27 cellular contexts compared by ENCODE assay signal in the genomic region with DNA sequence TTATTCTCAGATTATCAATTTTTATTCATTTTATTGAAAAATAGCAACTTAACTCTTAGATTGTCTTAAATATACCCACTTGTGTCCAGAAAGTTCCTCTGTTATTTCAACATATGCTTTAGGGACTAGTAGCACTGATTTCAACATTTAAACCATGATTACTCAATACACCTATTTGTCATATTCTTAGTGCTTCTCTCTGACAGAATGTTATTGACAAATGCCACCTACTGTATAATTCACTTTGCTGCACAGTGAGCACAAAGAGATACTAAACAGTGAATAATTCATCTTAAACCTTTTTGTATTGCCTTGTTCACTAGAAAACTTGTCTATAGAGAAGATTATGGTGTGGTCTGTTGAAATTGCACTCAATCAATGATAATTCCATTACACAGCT.
A peak's percentile ranks its signal among the peaks of the same experiment; 100 is the strongest.
DNase-seq lines count a peak whose midpoint lies in the region; ATAC-seq and TF ChIP-seq lines count a peak whose summit lies in the region.
"Had no signal": no experiment of that assay in that cellular context is flagged by ENCODE, and none has a peak within 500 bp of the region (broad histone marks: within the 10 kb centered on the region; RNA-seq: fewer than 3 reads in every experiment).

No MANE protein-coding gene starts in this region.

- TF ChIP-seq POLR2A in tibial nerve (IDR thresholded peaks at IDR 0.05) = no peak

- no peaks in the 10 kb centered on the region for H4K20me1 ChIP-seq in neural cell (ENCODE audit: insufficient read depth)
- H4K20me1 ChIP-seq: BLaER1 treated with 17β-estradiol and CSF1 and Interleukin-3, amounts not matched to agents 10 nM and 100 nM had no signal

- peak; percentile 56 for TF ChIP-seq RAD21 in neural cell (conservative IDR thresholded peaks at IDR 0.05)

- no peak overlapping the region for H3K9ac ChIP-seq in neural cell (ENCODE audit: low read length)
- H3K9ac ChIP-seq: BLaER1 treated with 17β-estradiol and CSF1 and Interleukin-3, amounts not matched to agents 10 nM and 100 nM had no signal

- H2AFZ ChIP-seq in neural cell (ENCODE audit: low read depth, low read length) = no peak overlapping the region

- H3K79me2 ChIP-seq in neural cell (replicated peaks; ENCODE audit: insufficient read depth, low read length) = no peaks in the 10 kb centered on the region

- H3K9me2 ChIP-seq in neural cell (ENCODE audit: insufficient read depth, low read length) = no peaks in the 10 kb centered on the region

- no peak for ATAC-seq in HG03108 (IDR thresholded peaks at IDR 0.05; ENCODE audit: unreplicated experiment)
- ATAC-seq: left lung had no signal

- peak overlapping the region; percentile 17 for H3K4me2 ChIP-seq in neural cell (ENCODE audit: low read length)
- H3K4me2 ChIP-seq: smooth muscle cell had no signal

- no peaks in the 10 kb centered on the region for H3K4me1 ChIP-seq in tibial nerve
- H3K4me1 ChIP-seq: Caco-2, transverse colon had no signal

- H3K27ac ChIP-seq in HL-60 (replicated peaks) (no peak overlapping the region), neural cell (ENCODE audit: low read length) (peak overlapping the region; percentile 2), tibial nerve (no peak overlapping the region)
- H3K27ac ChIP-seq: BLaER1 treated with 17β-estradiol and CSF1 and Interleukin-3, amounts not matched to agents 10 nM and 100 nM; left lung; SK-N-MC; transverse colon had no signal

- H3K9me3 ChIP-seq in neural cell (ENCODE audit: low read length) (no peaks in the 10 kb centered on the region), tibial nerve (no peaks in the 10 kb centered on the region)
- H3K9me3 ChIP-seq: BLaER1 treated with 17β-estradiol and CSF1 and Interleukin-3, amounts not matched to agents 10 nM and 100 nM; Caco-2; left lung had no signal

- DNase-seq in HL-60 (ENCODE audit: low read depth in 1 of 2, low spot score in 1 of 2) = peak; percentile 12 to 72
- peak; percentile 7 for DNase-seq in NCI-H460 (ENCODE audit: extremely low read depth, low read depth)
- DNase-seq in SKM-1 treated with dmso at 0.1 percent for 144 hours (lab: John Stamatoyannopoulos, UW; ENCODE audit: unreplicated experiment) = peak; percentile 78
- no peak for DNase-seq in tibial nerve (ENCODE audit: low spot score in 2 of 2)
- DNase-seq in HT-29 (ENCODE audit: low spot score) = no peak
- DNase-seq: activated CD4-positive, alpha-beta T cell treated with anti-CD3 and anti-CD28 coated beads for 48 hours; activated effector memory CD4-positive, alpha-beta T cell treated with anti-CD3 and anti-CD28 coated beads, Interleukin-2, amount 50 U/mL, for 16 hours; activated naive CD8-positive, alpha-beta T cell treated with anti-CD3 and anti-CD28 coated beads, Interleukin-2, amount 10 ng/mL, durations not matched to agents 7 days and 5 days; activated T-cell treated with anti-CD3 and anti-CD28 coated beads, Interleukin-2, amount 50 U/mL, for 1 hour; Caco-2; dermis blood vessel endothelial cell; KG1; left lung; MM.1S; naive B cell; NCI-H146; NCI-H2107; NCI-H446; RPMI8226; stimulated activated CD4-positive, alpha-beta T cell treated with anti-CD3 and anti-CD28 coated beads, Interleukin-2, amount 100 ng/mL, for 24 hours; T-helper 2 cell; transverse colon had no signal

- TF ChIP-seq EP300 in neural cell (conservative IDR thresholded peaks at IDR 0.05; ENCODE audit: poor library complexity, severe bottlenecking) (peak; percentile 99), tibial nerve (IDR thresholded peaks at IDR 0.05) (no peak)

- no peak overlapping the region for H3K4me3 ChIP-seq in HL-60 (replicated peaks; ENCODE audit: insufficient read depth, low read length)
- H3K4me3 ChIP-seq in neural cell (ENCODE audit: low read length) = no peak overlapping the region
- H3K4me3 ChIP-seq in tibial nerve = no peak overlapping the region
- H3K4me3 ChIP-seq: BLaER1 treated with 17β-estradiol and CSF1 and Interleukin-3, amounts not matched to agents 10 nM and 100 nM; left lung; SK-N-MC; smooth muscle cell; transverse colon had no signal

- no peaks in the 10 kb centered on the region for H3K27me3 ChIP-seq in HL-60 (ENCODE audit: insufficient read depth, poor library complexity, severe bottlenecking)
- H3K27me3 ChIP-seq in neural cell (ENCODE audit: insufficient read depth, low read depth, low read length) = no peaks in the 10 kb centered on the region
- H3K27me3 ChIP-seq in tibial nerve = no peaks in the 10 kb centered on the region
- H3K27me3 ChIP-seq: BLaER1 treated with 17β-estradiol and CSF1 and Interleukin-3, amounts not matched to agents 10 nM and 100 nM; left lung; transverse colon had no signal

- H3K36me3 ChIP-seq in neural cell (ENCODE audit: insufficient read depth, low read length) (no peaks in the 10 kb centered on the region), tibial nerve (no peaks in the 10 kb centered on the region)
- H3K36me3 ChIP-seq: BLaER1 treated with 17β-estradiol and CSF1 and Interleukin-3, amounts not matched to agents 10 nM and 100 nM; left lung; transverse colon had no signal

- H3F3A ChIP-seq in neural cell (ENCODE audit: insufficient read depth, low read length, poor library complexity, severe bottlenecking) = no peaks in the 10 kb centered on the region

- TF ChIP-seq CTCF in HL-60 (IDR thresholded peaks at IDR 0.05; ENCODE audit: insufficient read depth, low read length) = no peak
- TF ChIP-seq CTCF in neural cell (IDR thresholded peaks at IDR 0.05; ENCODE audit: poor library complexity, severe bottlenecking) = no peak
- TF ChIP-seq CTCF in tibial nerve (IDR thresholded peaks at IDR 0.05) = no peak

TF ChIP-seq in neural cell, 6 proteins besides CTCF, POLR2A, EP300 and RAD21:
- TF ChIP-seq TAF1 (IDR thresholded peaks at IDR 0.05; ENCODE audit: low read depth) (no peak), POLR2AphosphoS5 (IDR thresholded peaks at IDR 0.05) (peak; percentile 92), MXI1 (conservative IDR thresholded peaks at IDR 0.05; ENCODE audit: poor library complexity, severe bottlenecking) (no peak), EZH2 (IDR thresholded peaks at IDR 0.05; ENCODE audit: borderline replicate concordance, insufficient read depth, low read length, poor library complexity, severe bottlenecking) (no peak), SMC3 (conservative IDR thresholded peaks at IDR 0.05; ENCODE audit: poor library complexity) (peak; percentile 27)
- TF ChIP-seq, protein P1, sequence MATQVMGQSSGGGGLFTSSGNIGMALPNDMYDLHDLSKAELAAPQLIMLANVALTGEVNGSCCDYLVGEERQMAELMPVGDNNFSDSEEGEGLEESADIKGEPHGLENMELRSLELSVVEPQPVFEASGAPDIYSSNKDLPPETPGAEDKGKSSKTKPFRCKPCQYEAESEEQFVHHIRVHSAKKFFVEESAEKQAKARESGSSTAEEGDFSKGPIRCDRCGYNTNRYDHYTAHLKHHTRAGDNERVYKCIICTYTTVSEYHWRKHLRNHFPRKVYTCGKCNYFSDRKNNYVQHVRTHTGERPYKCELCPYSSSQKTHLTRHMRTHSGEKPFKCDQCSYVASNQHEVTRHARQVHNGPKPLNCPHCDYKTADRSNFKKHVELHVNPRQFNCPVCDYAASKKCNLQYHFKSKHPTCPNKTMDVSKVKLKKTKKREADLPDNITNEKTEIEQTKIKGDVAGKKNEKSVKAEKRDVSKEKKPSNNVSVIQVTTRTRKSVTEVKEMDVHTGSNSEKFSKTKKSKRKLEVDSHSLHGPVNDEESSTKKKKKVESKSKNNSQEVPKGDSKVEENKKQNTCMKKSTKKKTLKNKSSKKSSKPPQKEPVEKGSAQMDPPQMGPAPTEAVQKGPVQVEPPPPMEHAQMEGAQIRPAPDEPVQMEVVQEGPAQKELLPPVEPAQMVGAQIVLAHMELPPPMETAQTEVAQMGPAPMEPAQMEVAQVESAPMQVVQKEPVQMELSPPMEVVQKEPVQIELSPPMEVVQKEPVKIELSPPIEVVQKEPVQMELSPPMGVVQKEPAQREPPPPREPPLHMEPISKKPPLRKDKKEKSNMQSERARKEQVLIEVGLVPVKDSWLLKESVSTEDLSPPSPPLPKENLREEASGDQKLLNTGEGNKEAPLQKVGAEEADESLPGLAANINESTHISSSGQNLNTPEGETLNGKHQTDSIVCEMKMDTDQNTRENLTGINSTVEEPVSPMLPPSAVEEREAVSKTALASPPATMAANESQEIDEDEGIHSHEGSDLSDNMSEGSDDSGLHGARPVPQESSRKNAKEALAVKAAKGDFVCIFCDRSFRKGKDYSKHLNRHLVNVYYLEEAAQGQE (IDR thresholded peaks at IDR 0.05; ENCODE audit: borderline replicate concordance) = peak; percentile 54

Comparison
In these comparisons a context has a peak if more than half of its experiments do, and no peak if none do; other contexts are left out.
1. DNase-seq: peak in HL-60 (2 of 2), NCI-H460 (single experiment) and SKM-1 treated with dmso at 0.1 percent for 144 hours (single experiment); none in tibial nerve (0 of 2) and HT-29 (single experiment).